In genomic region chr2:230783101-230783500, GRCh38 we compare ENCODE assay signal across 19 cellular contexts.
DNase-seq lines count a peak whose midpoint lies in the region; ATAC-seq and TF ChIP-seq lines count a peak whose summit lies in the region.
"Had no signal": no experiment of that assay in that cellular context is flagged by ENCODE, and none has a peak within 500 bp of the region (broad histone marks: within the 10 kb centered on the region; RNA-seq: fewer than 3 reads in every experiment).

No MANE protein-coding gene starts in this region.

- peaks cover 16% of the 10 kb centered on the region for H3K9me3 Mint-ChIP-seq in activated CD4-positive, alpha-beta T cell treated with anti-CD3 and anti-CD28 coated beads for 36 hours (ENCODE audit: low read depth)
- H3K9me3 Mint-ChIP-seq in central memory CD8-positive, alpha-beta T cell: no peaks in the 10 kb centered on the region
- peaks cover 60% of the 10 kb centered on the region for H3K9me3 Mint-ChIP-seq in nephron progenitor cell

- no peaks in the 10 kb centered on the region for H3K27me3 Mint-ChIP-seq in activated CD4-positive, alpha-beta T cell treated with anti-CD3 and anti-CD28 coated beads for 36 hours
- no peaks in the 10 kb centered on the region for H3K27me3 Mint-ChIP-seq in central memory CD8-positive, alpha-beta T cell
- H3K27me3 Mint-ChIP-seq in nephron progenitor cell (ENCODE audit: low read depth, poor library complexity): peaks cover 2% of the 10 kb centered on the region

- no peak for DNase-seq in activated CD4-positive, alpha-beta T cell treated with anti-CD3 and anti-CD28 coated beads for 36 hours
- DNase-seq in activated CD4-positive, alpha-beta T cell treated with anti-CD3 and anti-CD28 coated beads for 48 hours: no peak
- DNase-seq in GM04504 (ENCODE audit: low read depth): peak; percentile 73
- no peak for DNase-seq in central memory CD8-positive, alpha-beta T cell (ENCODE audit: low spot score in 2 of 2)
- DNase-seq in nephron progenitor cell: no peak
- DNase-seq in ACHN: no peak
- no peak for DNase-seq in DMS53 treated with DMSO at 0.1 percent for 48 hours (lab: John Stamatoyannopoulos, UW; ENCODE audit: unreplicated experiment)
- DNase-seq in NCI-H524 treated with DMSO at 0.1 percent for 48 hours (lab: John Stamatoyannopoulos, UW): no peak
- DNase-seq: Caco-2, H9, Karpas-422, NCI-H1105 treated with DMSO at 0.1 percent for 48 hours, NCI-H1930, NCI-H2171, NCI-H510A, Peyer's patch, SHP77 had no signal

- intact Hi-C loops in activated CD4-positive, alpha-beta T cell treated with anti-CD3 and anti-CD28 coated beads for 36 hours (cut with DNase I, micrococcal nuclease): no loop called here

- TF ChIP-seq CTCF in nephron progenitor cell (IDR thresholded peaks at IDR 0.05): no peak

- peak overlapping the region; percentile 33 for H3K27ac Mint-ChIP-seq in activated CD4-positive, alpha-beta T cell treated with anti-CD3 and anti-CD28 coated beads for 36 hours
- peak overlapping the region; percentile 35 for H3K27ac Mint-ChIP-seq in central memory CD8-positive, alpha-beta T cell (ENCODE audit: low read depth)
- H3K27ac Mint-ChIP-seq in nephron progenitor cell: peak overlapping the region; percentile 31
- H3K27ac Mint-ChIP-seq: H9 had no signal

- CTCF ChIA-PET in activated CD4-positive, alpha-beta T cell treated with anti-CD3 and anti-CD28 coated beads for 36 hours (lab: Charles Lee): interaction anchor here (0.7 to 5.5 kb wide), 3 partner anchors 10 to 16 kb away, joined by 3 to 24 read pairs (median 4); no protein-coding TSS in a partner anchor

- peaks cover 83% of the 10 kb centered on the region for H3K36me3 Mint-ChIP-seq in activated CD4-positive, alpha-beta T cell treated with anti-CD3 and anti-CD28 coated beads for 36 hours (ENCODE audit: low read depth)
- peaks cover 20% of the 10 kb centered on the region for H3K36me3 Mint-ChIP-seq in central memory CD8-positive, alpha-beta T cell (ENCODE audit: insufficient read depth)
- peaks cover 87% of the 10 kb centered on the region for H3K36me3 Mint-ChIP-seq in nephron progenitor cell (ENCODE audit: low read depth)

- ATAC-seq in activated CD4-positive, alpha-beta T cell treated with anti-CD3 and anti-CD28 coated beads for 36 hours: no peak
- no peak for ATAC-seq in central memory CD8-positive, alpha-beta T cell (replicated peaks; ENCODE audit: extremely low read depth, poor library complexity, severe bottlenecking)
- ATAC-seq: GM12878, HepG2 had no signal

- H3K4me1 Mint-ChIP-seq in activated CD4-positive, alpha-beta T cell treated with anti-CD3 and anti-CD28 coated beads for 36 hours: peaks cover 72% of the 10 kb centered on the region
- H3K4me1 Mint-ChIP-seq in central memory CD8-positive, alpha-beta T cell: peaks cover 69% of the 10 kb centered on the region
- peaks cover 28% of the 10 kb centered on the region for H3K4me1 Mint-ChIP-seq in nephron progenitor cell

- H3K4me3 Mint-ChIP-seq in activated CD4-positive, alpha-beta T cell treated with anti-CD3 and anti-CD28 coated beads for 36 hours: no peak overlapping the region
- H3K4me3 Mint-ChIP-seq in central memory CD8-positive, alpha-beta T cell: no peak overlapping the region
- no peak overlapping the region for H3K4me3 Mint-ChIP-seq in nephron progenitor cell
- H3K4me3 Mint-ChIP-seq: H9 had no signal

- POLR2A ChIA-PET in activated CD4-positive, alpha-beta T cell treated with anti-CD3 and anti-CD28 coated beads for 36 hours (lab: Charles Lee): no interaction called here

- in situ Hi-C loops in ACHN (cut with HindIII; ENCODE audit: low pct_ligation_motif_present, low pct_unique_long_range_greater_than_20kb, low sequenced_read_pairs): no loop called here
